9 cellular contexts compared by ENCODE assay signal in genomic region chr9:109117856-109118801, GRCh38. TPM values are rescaled to one million over a fixed set of nuclear protein-coding genes. Genes with fewer than 3 reads are reported as not detected.
DNase-seq lines count a peak whose midpoint lies in the region; ATAC-seq and TF ChIP-seq lines count a peak whose summit lies in the region.
"Had no signal": no experiment of that assay in that cellular context is flagged by ENCODE, and none has a peak within 500 bp of the region (broad histone marks: within the 10 kb centered on the region; RNA-seq: fewer than 3 reads in every experiment).

No MANE protein-coding gene starts in this region.

- H3K4me3 Mint-ChIP-seq in T-helper 17 cell, result peak overlapping the region; percentile 94

- ATAC-seq in T-helper 17 cell (peak; percentile 11), HG02840 (IDR thresholded peaks at IDR 0.05; ENCODE audit: low FRiP score, unreplicated experiment) (no peak)

- H3K27ac ChIP-seq in 22Rv1, result peak overlapping the region; percentile 83
- H3K27ac ChIP-seq in brain microvascular endothelial cell, result peak overlapping the region; percentile 19

- DNase-seq in HT-29 (ENCODE audit: low spot score), result peak; percentile 54
- peak in 1 of 3 donors; percentile 35 for DNase-seq in T-helper 17 cell
- DNase-seq in brain microvascular endothelial cell, result peak; percentile 95
- DNase-seq in kidney tubule cell (ENCODE audit: low spot score), result peak; percentile 90
- DNase-seq in stimulated activated CD4-positive, alpha-beta T cell treated with anti-CD3 and anti-CD28 coated beads, TNF-alpha, amount 100 ng/mL, for 4 hours (ENCODE audit: low read depth in 3 of 3), result peak in 2 of 3 experiments; percentile 18 to 31
- DNase-seq in NK-92 treated with Interleukin-12 subunit alpha and Interleukin-12 subunit beta, amount 100 ng/mL, for 24 hours (lab: John Stamatoyannopoulos, UW), result no peak

- peak overlapping the region; percentile 87 for H3K27ac Mint-ChIP-seq in T-helper 17 cell

- no peaks in the 10 kb centered on the region for H3K36me3 ChIP-seq in brain microvascular endothelial cell (replicated peaks)

- H3K36me3 Mint-ChIP-seq in T-helper 17 cell (ENCODE audit: low read depth), result no peaks in the 10 kb centered on the region

- no peaks in the 10 kb centered on the region for H3K9me3 ChIP-seq in T-helper 17 cell (ENCODE audit: control insufficient read depth, low read length, poor library complexity, severe bottlenecking)

- H3K4me1 Mint-ChIP-seq in T-helper 17 cell, result peaks cover 41% of the 10 kb centered on the region

- H3K4me3 ChIP-seq in brain microvascular endothelial cell (ENCODE audit: low read depth, low read length), result peak overlapping the region; percentile 86

- no peaks in the 10 kb centered on the region for H3K27me3 Mint-ChIP-seq in T-helper 17 cell

- H3K27me3 ChIP-seq in brain microvascular endothelial cell (replicated peaks), result no peaks in the 10 kb centered on the region

- no peak for TF ChIP-seq CTCF in 22Rv1 (IDR thresholded peaks at IDR 0.05)
- TF ChIP-seq CTCF in brain microvascular endothelial cell (IDR thresholded peaks at IDR 0.05; ENCODE audit: low read depth, low read length, missing control alignments), result no peak

- in situ Hi-C loops in brain microvascular endothelial cell (cut with HindIII; ENCODE audit: low pct_ligation_motif_present, low sequenced_read_pairs), result no loop called here

RNA-seq across cellular contexts. Expression of gene TMEM245, which starts 1.6 kb away (rescaled TPM):
- 14.8 and 17.1 TPM in 2 replicates for total RNA-seq in HT-29 (2014; rRNA removed; shearing (Covaris generic))
- total RNA-seq in T-helper 17 cell, result 10 to 100 TPM; 26.8 to 28.2 TPM

RNA-seq across cellular contexts. Expression of gene FRRS1L, which starts 48.9 kb away (rescaled TPM):
- not detected in 2 replicates for total RNA-seq in HT-29 (2014; rRNA removed; shearing (Covaris generic))
- total RNA-seq in T-helper 17 cell, result not detected
- total RNA-seq: pulmonary artery endothelial cell had no signal
